13 cellular contexts compared by ENCODE assay signal in the genomic region with DNA sequence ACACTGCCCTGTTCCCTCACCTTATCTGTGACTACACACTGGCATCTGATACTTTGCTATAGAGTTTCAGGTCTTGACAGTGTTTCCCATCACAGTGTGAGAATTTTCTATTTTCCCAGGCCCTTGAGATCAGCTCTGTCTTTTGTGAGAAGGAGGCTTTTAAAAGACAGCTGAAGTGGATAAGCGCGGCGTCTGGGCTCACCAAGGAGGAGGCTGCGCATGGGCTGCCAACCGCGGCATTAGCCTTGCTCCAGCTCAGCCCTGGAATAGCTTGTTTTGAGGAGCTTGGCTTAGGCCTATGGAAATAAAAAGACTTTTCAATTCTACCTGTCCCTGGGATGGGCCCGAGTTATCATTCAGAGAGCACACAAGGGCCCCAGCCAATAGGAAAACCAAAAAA.
"Had no signal": no experiment of that assay in that cellular context is flagged by ENCODE, and none has a peak within 500 bp of the region (broad histone marks: within the 10 kb centered on the region; RNA-seq: fewer than 3 reads in every experiment).

No MANE protein-coding gene starts in this region.

- H3K4me3 ChIP-seq: hepatocyte, lung, right atrium auricular region, transverse colon, uterus had no signal

- DNase-seq: activated CD4-positive, alpha-beta T cell treated with anti-CD3 and anti-CD28 coated beads for 36 hours; activated CD4-positive, alpha-beta T cell treated with anti-CD3 and anti-CD28 coated beads, Interleukin-2, amount 50 U/mL, for 48 hours; activated naive CD8-positive, alpha-beta T cell treated with anti-CD3 and anti-CD28 coated beads for 36 hours; activated T-cell treated with anti-CD3 and anti-CD28 coated beads for 4 hours; amniotic stem cell; dermis blood vessel endothelial cell; effector memory CD8-positive, alpha-beta T cell; stimulated activated naive CD8-positive, alpha-beta T cell treated with anti-CD3 and anti-CD28 coated beads, Interleukin-15, Interleukin-2, amounts not matched to agents 100 U/mL and 50 U/mL, for 24 hours; transverse colon; uterus had no signal

- H3K27ac ChIP-seq: hepatocyte, right atrium auricular region, transverse colon, uterus had no signal

- H3K9me3 ChIP-seq: right atrium auricular region, transverse colon, uterus had no signal

- H3K4me1 ChIP-seq: right atrium auricular region, transverse colon, uterus had no signal

- H3K36me3 ChIP-seq: right atrium auricular region, transverse colon, uterus had no signal

- H3K4me2 ChIP-seq: hepatocyte had no signal

- H2AFZ ChIP-seq: hepatocyte had no signal

- H3K27me3 ChIP-seq: hepatocyte, right atrium auricular region, transverse colon, uterus had no signal
